15 cellular contexts compared by ENCODE assay signal in the genomic region with DNA sequence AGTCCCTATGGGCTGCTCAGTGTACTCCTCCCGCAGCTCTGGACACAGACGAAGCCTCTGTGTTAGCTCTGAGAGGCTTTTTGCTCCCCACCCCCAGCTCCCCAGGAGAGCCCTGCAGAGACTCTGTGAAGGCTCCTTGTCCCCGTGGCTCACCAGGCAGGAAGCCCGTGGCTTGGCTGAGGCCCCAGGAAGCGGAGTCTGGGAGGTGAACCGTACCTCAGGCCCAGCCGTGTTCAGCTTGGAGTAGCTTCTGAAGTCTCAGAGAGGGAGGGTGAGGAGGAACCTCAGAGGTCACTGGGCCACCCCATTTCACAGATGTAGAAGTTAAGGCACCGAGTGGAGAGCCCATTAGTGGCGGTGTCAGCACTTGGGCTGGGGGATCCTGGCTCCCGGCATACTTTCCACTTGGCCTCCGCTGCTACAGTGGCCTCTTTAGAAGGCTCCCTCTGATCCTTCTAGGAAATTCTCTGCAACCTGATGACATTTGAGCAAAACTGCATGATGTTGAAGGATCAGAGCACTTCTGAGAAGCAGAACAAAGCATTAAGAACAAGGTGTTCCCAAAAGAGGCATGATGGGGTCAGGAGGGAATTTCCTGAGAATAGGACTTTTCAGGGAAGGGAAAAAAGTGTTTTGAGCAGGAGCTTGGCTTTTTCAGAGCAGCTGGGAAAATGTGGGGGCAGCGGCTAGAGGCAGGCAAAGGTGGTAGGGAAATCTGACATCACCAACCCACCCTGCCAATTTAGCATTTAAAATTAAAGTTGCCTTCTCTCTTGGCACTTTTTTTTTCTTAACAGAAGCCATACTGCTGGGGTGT.
DNase-seq lines count a peak whose midpoint lies in the region; ATAC-seq and TF ChIP-seq lines count a peak whose summit lies in the region.
"Had no signal": no experiment of that assay in that cellular context is flagged by ENCODE, and none has a peak within 500 bp of the region (broad histone marks: within the 10 kb centered on the region; RNA-seq: fewer than 3 reads in every experiment).

No MANE protein-coding gene starts in this region.

- no peak for ATAC-seq in HG03097 (IDR thresholded peaks at IDR 0.05; ENCODE audit: low FRiP score, unreplicated experiment)
- ATAC-seq: activated CD8-positive, alpha-beta T cell treated with anti-CD3 and anti-CD28 coated beads, Interleukin-2, amount 10 ng/mL, durations not matched to agents 7 days and 5 days; GM23338; stimulated activated naive B cell treated with anti-CD40 and anti-IgM and Interleukin-4, amounts not matched to agents 10 μg/mL and 1 μg/mL and 100 μg/mL, for 72 hours had no signal

- H3K4me3 ChIP-seq in AG10803 (ENCODE audit: low read length) = no peak overlapping the region
- no peak overlapping the region for H3K4me3 ChIP-seq in Jurkat, Clone E6-1 (ENCODE audit: low read length)
- H3K4me3 ChIP-seq: GM23338 had no signal

- DNase-seq in AG10803 (ENCODE audit: low read depth) (peak; percentile 72), astrocyte of the hippocampus (ENCODE audit: low read depth, low spot score) (peak; percentile 85), midbrain (lab: John Stamatoyannopoulos, UW) (peak; percentile 33), NCI-H2227 (lab: John Stamatoyannopoulos, UW; ENCODE audit: unreplicated experiment) (no peak), mucosa of gallbladder (ENCODE audit: low spot score) (no peak), DMS114 treated with DMSO at 0.1 percent for 48 hours (lab: John Stamatoyannopoulos, UW; ENCODE audit: unreplicated experiment) (no peak)
- DNase-seq in Jurkat, Clone E6-1 (ENCODE audit: low read depth, low spot score) = peak; percentile 8
- DNase-seq: activated CD8-positive, alpha-beta T cell treated with anti-CD3 and anti-CD28 coated beads, Interleukin-2, amount 10 ng/mL, durations not matched to agents 7 days and 5 days; NCI-H146; NCI-H748 treated with DMSO at 0.1 percent for 48 hours; SIG-M5; stimulated activated CD4-positive, alpha-beta T cell treated with anti-CD3 and anti-CD28 coated beads, Interleukin-4, amount 100 ng/mL, for 1 hour; stimulated activated naive B cell treated with anti-CD40 and anti-IgM and Interleukin-4, amounts not matched to agents 10 μg/mL and 1 μg/mL and 100 μg/mL, for 72 hours had no signal

- no peak for TF ChIP-seq CTCF in AG10803 (conservative IDR thresholded peaks at IDR 0.05; ENCODE audit: low read length)

Comparison
In these comparisons a context has a peak if more than half of its experiments do, and no peak if none do; other contexts are left out.
1. DNase-seq: peak in AG10803 (single experiment), Jurkat, Clone E6-1 (single experiment), astrocyte of the hippocampus (single experiment) and midbrain (single experiment); none in NCI-H2227 (single experiment), mucosa of gallbladder (single experiment) and DMS114 treated with DMSO at 0.1 percent for 48 hours (single experiment).